ENCODE assay signal across 13 cellular contexts in genomic region chr2:10830203-10830602, GRCh38. TPM values are rescaled to one million over a fixed set of nuclear protein-coding genes. Genes with fewer than 3 reads are reported as not detected.
DNase-seq lines count a peak whose midpoint lies in the region; ATAC-seq and TF ChIP-seq lines count a peak whose summit lies in the region.
"Had no signal": no experiment of that assay in that cellular context is flagged by ENCODE, and none has a peak within 500 bp of the region (broad histone marks: within the 10 kb centered on the region; RNA-seq: fewer than 3 reads in every experiment).

No MANE protein-coding gene starts in this region.

- WGBS in stomach, 5 donors = 38 to 58% (median 44%) methylated on average over 8 of the region's 8 CpGs

- TF ChIP-seq EP300 in stomach (IDR thresholded peaks at IDR 0.05) = no peak

- H3K9ac ChIP-seq in BLaER1 treated with 17β-estradiol and CSF1 and Interleukin-3, amounts not matched to agents 10 nM and 100 nM = peak overlapping the region in 7 of 11 experiments; percentile 30 to 64 (median 39); a peak in 5 of 22 replicates
- H3K9ac ChIP-seq: GM23248 had no signal

- no peaks in the 10 kb centered on the region for H3K36me3 ChIP-seq in BLaER1 treated with 17β-estradiol and CSF1 and Interleukin-3, amounts not matched to agents 10 nM and 100 nM
- H3K36me3 ChIP-seq in mucosa of descending colon (ENCODE audit: low read depth) (no peaks in the 10 kb centered on the region), stomach (no peaks in the 10 kb centered on the region)

- peak overlapping the region; percentile 52 to 92 (median 72) for H3K4me2 ChIP-seq in BLaER1 treated with 17β-estradiol and CSF1 and Interleukin-3, amounts not matched to agents 10 nM and 100 nM

- H3K27me3 ChIP-seq in BLaER1 treated with 17β-estradiol and CSF1 and Interleukin-3, amounts not matched to agents 10 nM and 100 nM = peaks cover 0 to 11% (median 0%) of the 10 kb centered on the region in 11 experiments; a peak in 3 of 22 replicates
- peaks cover 0 to 41% (median 0%) of the 10 kb centered on the region in 3 donors for H3K27me3 ChIP-seq in stomach

- TF ChIP-seq POLR2A in stomach (IDR thresholded peaks at IDR 0.05) = no peak

- peak overlapping the region in 5 of 11 experiments; percentile 19 to 67 (median 58); a peak in 7 of 22 replicates for H3K27ac ChIP-seq in BLaER1 treated with 17β-estradiol and CSF1 and Interleukin-3, amounts not matched to agents 10 nM and 100 nM
- peak overlapping the region in 4 of 5 donors; percentile 25 to 68 (median 62) for H3K27ac ChIP-seq in stomach
- H3K27ac ChIP-seq: GM23248 had no signal

- no peak overlapping the region for H3K4me3 ChIP-seq in BLaER1 treated with 17β-estradiol and CSF1 and Interleukin-3, amounts not matched to agents 10 nM and 100 nM
- H3K4me3 ChIP-seq in mucosa of descending colon (no peak overlapping the region), stomach (no peak overlapping the region)
- H3K4me3 ChIP-seq: GM23248 had no signal

- H3K4me1 ChIP-seq in BLaER1 treated with 17β-estradiol and CSF1 and Interleukin-3, amounts not matched to agents 10 nM and 100 nM = peaks cover 61 to 95% (median 93%) of the 10 kb centered on the region in 10 experiments
- peaks cover 2% of the 10 kb centered on the region for H3K4me1 ChIP-seq in mucosa of descending colon (ENCODE audit: low read depth)
- peaks cover 3 to 29% (median 26%) of the 10 kb centered on the region in 4 donors for H3K4me1 ChIP-seq in stomach

- peaks cover 0 to 19% (median 0%) of the 10 kb centered on the region in 11 experiments; a peak in 2 of 22 replicates for H4K20me1 ChIP-seq in BLaER1 treated with 17β-estradiol and CSF1 and Interleukin-3, amounts not matched to agents 10 nM and 100 nM

- DNase-seq in left colon (peak; percentile 57 to 64), mucosa of descending colon (peak; percentile 46 to 65 (median 60)), stomach (peak; percentile 63), NCI-H2227 (lab: John Stamatoyannopoulos, UW; ENCODE audit: unreplicated experiment) (no peak), NCI-H1436 treated with DMSO at 0.1 percent for 48 hours (lab: John Stamatoyannopoulos, UW) (no peak)
- DNase-seq: ACHN; CD8-positive, alpha-beta T cell; COR-L47; DND-41; GDM1; GM23248 had no signal

- ATAC-seq in left colon = peak; percentile 74
- ATAC-seq in mucosa of descending colon = peak; percentile 64
- no peak for ATAC-seq in GM19452 (IDR thresholded peaks at IDR 0.05; ENCODE audit: unreplicated experiment)
- ATAC-seq: CD8-positive, alpha-beta T cell had no signal

- no peak for TF ChIP-seq CTCF in mucosa of descending colon (IDR thresholded peaks at IDR 0.05)
- no peak for TF ChIP-seq CTCF in stomach (IDR thresholded peaks at IDR 0.05)

- intact Hi-C loops in left colon (cut with DNase I, micrococcal nuclease) (loop anchor here (5.0 to 10.0 kb wide), 2 partner anchors 85 to 297 kb away; partner anchors contain the start of gene KCNF1 (in 1 of the 2)), mucosa of descending colon (cut with DNase I, micrococcal nuclease) (loop anchor here (5.0 to 10.0 kb wide), 2 partner anchors 65 to 292 kb away; no protein-coding TSS in a partner anchor), stomach (cut with DNase I; ENCODE audit: low total_unique reads) (no loop called here)

- H3K9me3 ChIP-seq in BLaER1 treated with 17β-estradiol and CSF1 and Interleukin-3, amounts not matched to agents 10 nM and 100 nM (replicated peaks in 1 of 11) = peaks cover 0 to 16% (median 8%) of the 10 kb centered on the region in 11 experiments; a peak in 12 of 22 replicates
- H3K9me3 ChIP-seq in mucosa of descending colon = no peaks in the 10 kb centered on the region
- no peaks in the 10 kb centered on the region for H3K9me3 ChIP-seq in stomach

RNA-seq across cellular contexts. Expression of gene PDIA6, which starts 17.6 kb away (rescaled TPM):
- total RNA-seq in left colon = 100 to 1,000 TPM; 147 to 162 TPM
- 100 to 1,000 TPM; 121 to 168 (median 126) TPM for total RNA-seq in mucosa of descending colon
- 100 to 1,000 TPM in 1 of 5 donors, 10 to 100 TPM in 4; 37.3 to 272 (median 89.7) TPM for total RNA-seq in stomach
- 10 to 100 TPM; 49.6 to 98.7 (median 63.4) TPM for polyA plus RNA-seq in stomach

Comparison
In these comparisons a context has a peak if more than half of its experiments do, and no peak if none do; other contexts are left out.
1. DNase-seq: peak in left colon (2 of 2), mucosa of descending colon (3 of 3) and stomach (single experiment); none in NCI-H2227 (single experiment) and NCI-H1436 treated with DMSO at 0.1 percent for 48 hours (single experiment).